In the genomic region with DNA sequence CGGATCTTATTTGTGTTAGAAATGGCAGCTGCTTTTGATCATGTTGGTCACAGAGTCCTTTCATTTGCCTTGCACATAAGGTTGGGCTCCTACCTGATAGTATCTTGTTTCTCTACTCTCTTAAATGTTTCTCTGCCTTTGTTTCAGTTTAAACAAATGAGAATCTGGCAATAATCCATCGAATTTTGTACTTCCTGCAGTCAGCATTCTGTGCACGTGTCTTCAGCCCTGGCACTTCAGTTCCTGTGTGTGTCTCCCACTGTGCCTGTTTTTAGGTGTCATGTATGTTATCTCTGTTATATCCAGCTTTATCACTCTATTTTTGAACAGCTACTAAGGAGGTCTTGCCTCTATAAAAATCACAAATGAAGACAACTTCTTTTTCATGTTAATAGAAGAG, we compare ENCODE assay signal across 15 cellular contexts.
"Had no signal": no experiment of that assay in that cellular context is flagged by ENCODE, and none has a peak within 500 bp of the region (broad histone marks: within the 10 kb centered on the region; RNA-seq: fewer than 3 reads in every experiment).

No MANE protein-coding gene starts in this region.

- H3K36me3 Mint-ChIP-seq: naive thymus-derived CD8-positive, alpha-beta T cell; stimulated activated memory B cell treated with anti-CD40 and anti-IgM and Interleukin-4, amounts not matched to agents 10 μg/mL and 1 μg/mL and 100 μg/mL, for 72 hours had no signal

- DNase-seq: activated CD4-positive, alpha-beta T cell treated with anti-CD3 and anti-CD28 coated beads for 4 hours; activated naive CD4-positive, alpha-beta T cell; esophagus squamous epithelium; foreskin fibroblast; left colon; mucosa of descending colon; naive thymus-derived CD8-positive, alpha-beta T cell; right lobe of liver had no signal

- H3K27me3 ChIP-seq: ascending aorta, esophagus squamous epithelium, right lobe of liver, tibial nerve, vagina had no signal

- H3K4me1 ChIP-seq: ascending aorta, esophagus squamous epithelium, prostate gland, right lobe of liver, tibial nerve, vagina had no signal

- H3K4me3 ChIP-seq: ascending aorta, esophagus squamous epithelium, lung, mucosa of descending colon, prostate gland, right lobe of liver, tibial nerve, vagina had no signal

- H3K9me3 ChIP-seq: ascending aorta, esophagus squamous epithelium, mucosa of descending colon, prostate gland, right lobe of liver, tibial nerve, vagina had no signal

- H3K27ac Mint-ChIP-seq: activated T-helper 1 cell treated with anti-CD3 and anti-CD28 coated beads, Interleukin-12 subunit alpha, Interleukin-12 subunit beta, Interleukin-2, Interleukin-4 antibody, amounts not matched to agents 30 ng/mL and 10 ng/mL and 1 ng/mL, durations not matched to agents 14 hours and 24 hours and 36 hours; naive thymus-derived CD8-positive, alpha-beta T cell; stimulated activated memory B cell treated with anti-CD40 and anti-IgM and Interleukin-4, amounts not matched to agents 10 μg/mL and 1 μg/mL and 100 μg/mL, for 72 hours had no signal

- H3K4me3 Mint-ChIP-seq: activated T-helper 1 cell treated with anti-CD3 and anti-CD28 coated beads, Interleukin-12 subunit alpha, Interleukin-12 subunit beta, Interleukin-2, Interleukin-4 antibody, amounts not matched to agents 30 ng/mL and 10 ng/mL and 1 ng/mL, durations not matched to agents 14 hours and 24 hours and 36 hours; naive thymus-derived CD8-positive, alpha-beta T cell; stimulated activated memory B cell treated with anti-CD40 and anti-IgM and Interleukin-4, amounts not matched to agents 10 μg/mL and 1 μg/mL and 100 μg/mL, for 72 hours had no signal

- H3K36me3 ChIP-seq: ascending aorta, esophagus squamous epithelium, prostate gland, right lobe of liver, tibial nerve, vagina had no signal

- H3K9me3 Mint-ChIP-seq: activated T-helper 1 cell treated with anti-CD3 and anti-CD28 coated beads, Interleukin-12 subunit alpha, Interleukin-12 subunit beta, Interleukin-2, Interleukin-4 antibody, amounts not matched to agents 30 ng/mL and 10 ng/mL and 1 ng/mL, durations not matched to agents 14 hours and 24 hours and 36 hours; naive thymus-derived CD8-positive, alpha-beta T cell; stimulated activated memory B cell treated with anti-CD40 and anti-IgM and Interleukin-4, amounts not matched to agents 10 μg/mL and 1 μg/mL and 100 μg/mL, for 72 hours had no signal
